In the genomic region with DNA sequence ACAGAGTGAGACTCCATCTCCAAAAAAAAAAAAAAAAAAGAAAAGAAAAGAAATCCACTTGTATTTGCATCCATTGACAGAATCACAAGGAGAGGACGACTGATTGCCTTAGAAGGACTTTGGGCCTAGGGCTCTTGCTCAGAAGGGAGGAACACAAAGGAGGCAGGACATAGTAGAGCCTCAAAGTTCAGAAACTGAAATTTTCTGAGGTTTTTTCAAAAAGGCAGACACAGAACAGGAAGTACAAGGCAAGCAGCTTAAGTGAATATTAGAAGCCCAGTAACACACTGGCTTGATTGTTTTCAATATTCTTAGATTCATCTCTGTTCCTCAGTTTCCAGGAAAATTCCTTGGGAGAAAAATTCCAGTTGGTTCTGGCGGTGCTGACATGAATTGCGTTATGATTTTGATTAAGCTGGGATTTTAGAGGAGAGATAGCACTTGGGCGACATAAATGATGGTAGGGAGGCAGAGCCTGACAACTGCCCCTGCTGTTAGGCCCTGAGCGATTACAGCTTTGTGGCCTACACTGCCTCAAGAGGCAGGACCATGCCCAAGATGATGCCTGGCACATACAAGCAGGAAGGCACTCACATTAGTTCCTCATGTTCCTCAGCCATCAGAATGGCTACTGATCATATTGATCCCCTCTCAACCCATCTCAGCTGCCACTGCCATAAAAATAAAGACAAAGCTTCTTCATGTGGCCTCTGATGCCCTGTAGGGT, we compare ENCODE assay signal across 13 cellular contexts. TPM values are rescaled to one million over a fixed set of nuclear protein-coding genes. Genes with fewer than 3 reads are reported as not detected.
DNase-seq lines count a peak whose midpoint lies in the region; ATAC-seq lines count a peak whose summit lies in the region.
"Had no signal": no experiment of that assay in that cellular context is flagged by ENCODE, and none has a peak within 500 bp of the region (broad histone marks: within the 10 kb centered on the region; RNA-seq: fewer than 3 reads in every experiment).

No MANE protein-coding gene starts in this region.

- intact Hi-C loops in activated T-helper 1 cell treated with anti-CD3 and anti-CD28 coated beads, Interleukin-12 subunit alpha, Interleukin-12 subunit beta, Interleukin-2, Interleukin-4 antibody, amounts not matched to agents 30 ng/mL and 10 ng/mL and 1 ng/mL, durations not matched to agents 14 hours and 24 hours and 36 hours (cut with micrococcal nuclease), result loop anchor here (2.0 kb wide), 1 partner anchor 92 kb away; no protein-coding TSS in a partner anchor

- H3K36me3 Mint-ChIP-seq in stimulated activated naive CD8-positive, alpha-beta T cell treated with anti-CD3 and anti-CD28 coated beads, Interleukin-15, Interleukin-2, amounts not matched to agents 100 ng/mL and 50 ng/mL, for 24 hours (ENCODE audit: low read depth), result peaks cover 13% of the 10 kb centered on the region
- peaks cover 9% of the 10 kb centered on the region for H3K36me3 Mint-ChIP-seq in activated T-helper 1 cell treated with anti-CD3 and anti-CD28 coated beads, Interleukin-12 subunit alpha, Interleukin-12 subunit beta, Interleukin-2, Interleukin-4 antibody, amounts not matched to agents 30 ng/mL and 10 ng/mL and 1 ng/mL, durations not matched to agents 14 hours and 24 hours and 36 hours (ENCODE audit: low read depth)

- H3K9me3 Mint-ChIP-seq in stimulated activated naive CD8-positive, alpha-beta T cell treated with anti-CD3 and anti-CD28 coated beads, Interleukin-15, Interleukin-2, amounts not matched to agents 100 ng/mL and 50 ng/mL, for 24 hours, result no peaks in the 10 kb centered on the region
- no peaks in the 10 kb centered on the region for H3K9me3 Mint-ChIP-seq in activated T-helper 1 cell treated with anti-CD3 and anti-CD28 coated beads, Interleukin-12 subunit alpha, Interleukin-12 subunit beta, Interleukin-2, Interleukin-4 antibody, amounts not matched to agents 30 ng/mL and 10 ng/mL and 1 ng/mL, durations not matched to agents 14 hours and 24 hours and 36 hours
- H3K9me3 Mint-ChIP-seq: CD4-positive, alpha-beta memory T cell had no signal

- H3K36me3 ChIP-seq in SJCRH30, result no peaks in the 10 kb centered on the region

- H3K27me3 ChIP-seq in SJCRH30, result no peaks in the 10 kb centered on the region

- DNase-seq in stimulated activated naive CD8-positive, alpha-beta T cell treated with anti-CD3 and anti-CD28 coated beads, Interleukin-15, Interleukin-2, amounts not matched to agents 100 U/mL and 50 U/mL, for 24 hours, result no peak
- no peak for DNase-seq in activated T-helper 1 cell treated with anti-CD3 and anti-CD28 coated beads, Interleukin-12 subunit alpha, Interleukin-12 subunit beta, Interleukin-2, Interleukin-4 antibody, amounts not matched to agents 30 ng/mL and 10 ng/mL and 1 ng/mL, durations not matched to agents 14 hours and 24 hours and 36 hours (ENCODE audit: low spot score)
- no peak for DNase-seq in DMS53 (lab: John Stamatoyannopoulos, UW)
- DNase-seq in D341Med (ENCODE audit: low spot score), result no peak
- DNase-seq in epidermal melanocyte (ENCODE audit: insufficient read length, low spot score), result no peak
- no peak for DNase-seq in SJCRH30
- DNase-seq: activated T-cell treated with anti-CD3 and anti-CD28 coated beads, Interleukin-2, amount 50 U/mL, for 1 hour; CD4-positive, alpha-beta memory T cell; glutamatergic neuron; right cardiac atrium had no signal

- peaks cover 11% of the 10 kb centered on the region for H3K4me1 ChIP-seq in SJCRH30

- peaks cover 19% of the 10 kb centered on the region for H3K4me1 Mint-ChIP-seq in stimulated activated naive CD8-positive, alpha-beta T cell treated with anti-CD3 and anti-CD28 coated beads, Interleukin-15, Interleukin-2, amounts not matched to agents 100 ng/mL and 50 ng/mL, for 24 hours (ENCODE audit: low read depth)
- H3K4me1 Mint-ChIP-seq in activated T-helper 1 cell treated with anti-CD3 and anti-CD28 coated beads, Interleukin-12 subunit alpha, Interleukin-12 subunit beta, Interleukin-2, Interleukin-4 antibody, amounts not matched to agents 30 ng/mL and 10 ng/mL and 1 ng/mL, durations not matched to agents 14 hours and 24 hours and 36 hours (ENCODE audit: low read depth), result peaks cover 41% of the 10 kb centered on the region

- H3K4me3 Mint-ChIP-seq in stimulated activated naive CD8-positive, alpha-beta T cell treated with anti-CD3 and anti-CD28 coated beads, Interleukin-15, Interleukin-2, amounts not matched to agents 100 ng/mL and 50 ng/mL, for 24 hours, result no peak overlapping the region
- H3K4me3 Mint-ChIP-seq in activated T-helper 1 cell treated with anti-CD3 and anti-CD28 coated beads, Interleukin-12 subunit alpha, Interleukin-12 subunit beta, Interleukin-2, Interleukin-4 antibody, amounts not matched to agents 30 ng/mL and 10 ng/mL and 1 ng/mL, durations not matched to agents 14 hours and 24 hours and 36 hours, result peak overlapping the region; percentile 21
- H3K4me3 Mint-ChIP-seq: CD4-positive, alpha-beta memory T cell had no signal

- H3K27ac ChIP-seq in SJCRH30, result no peak overlapping the region
- H3K27ac ChIP-seq: SK-N-MC had no signal

- peak overlapping the region; percentile 9 for H3K27ac Mint-ChIP-seq in stimulated activated naive CD8-positive, alpha-beta T cell treated with anti-CD3 and anti-CD28 coated beads, Interleukin-15, Interleukin-2, amounts not matched to agents 100 ng/mL and 50 ng/mL, for 24 hours
- peak overlapping the region; percentile 36 for H3K27ac Mint-ChIP-seq in activated T-helper 1 cell treated with anti-CD3 and anti-CD28 coated beads, Interleukin-12 subunit alpha, Interleukin-12 subunit beta, Interleukin-2, Interleukin-4 antibody, amounts not matched to agents 30 ng/mL and 10 ng/mL and 1 ng/mL, durations not matched to agents 14 hours and 24 hours and 36 hours

- no peaks in the 10 kb centered on the region for H3K9me3 ChIP-seq in SJCRH30 (replicated peaks)

- no peak overlapping the region for H3K4me3 ChIP-seq in SJCRH30
- H3K4me3 ChIP-seq: SK-N-MC had no signal

- no peaks in the 10 kb centered on the region for H3K27me3 Mint-ChIP-seq in stimulated activated naive CD8-positive, alpha-beta T cell treated with anti-CD3 and anti-CD28 coated beads, Interleukin-15, Interleukin-2, amounts not matched to agents 100 ng/mL and 50 ng/mL, for 24 hours
- no peaks in the 10 kb centered on the region for H3K27me3 Mint-ChIP-seq in activated T-helper 1 cell treated with anti-CD3 and anti-CD28 coated beads, Interleukin-12 subunit alpha, Interleukin-12 subunit beta, Interleukin-2, Interleukin-4 antibody, amounts not matched to agents 30 ng/mL and 10 ng/mL and 1 ng/mL, durations not matched to agents 14 hours and 24 hours and 36 hours (ENCODE audit: insufficient read depth)
- H3K27me3 Mint-ChIP-seq: CD4-positive, alpha-beta memory T cell had no signal

- ATAC-seq in stimulated activated naive CD8-positive, alpha-beta T cell treated with anti-CD3 and anti-CD28 coated beads, Interleukin-15, Interleukin-2, amounts not matched to agents 100 U/mL and 50 U/mL, for 24 hours, result no peak
- ATAC-seq in HG02798 (IDR thresholded peaks at IDR 0.05; ENCODE audit: poor library complexity, unreplicated experiment), result peak; percentile 70
- ATAC-seq: right cardiac atrium had no signal

RNA-seq across cellular contexts. Expression of gene CLPB, which starts 15.3 kb away (rescaled TPM):
- 41.3 and 41.4 TPM in 2 replicates for total RNA-seq in activated T-helper 1 cell treated with anti-CD3 and anti-CD28 coated beads, Interleukin-12 subunit alpha, Interleukin-12 subunit beta, Interleukin-2, Interleukin-4 antibody, amounts not matched to agents 30 ng/mL and 10 ng/mL and 1 ng/mL, durations not matched to agents 14 hours and 24 hours and 36 hours
- total RNA-seq in SJCRH30 (2014; rRNA removed; shearing (Covaris generic)), result 30.4 and 38.5 TPM in 2 replicates
